In genomic region chr6:111842891-111843290, GRCh38 we compare ENCODE assay signal across 1 cellular context.
TF ChIP-seq lines count a peak whose summit lies in the region.

No MANE protein-coding gene starts in this region.

TF ChIP-seq in WTC11, 78 proteins besides CTCF, POLR2A, EP300 and RAD21 (continued from another document):
- no peak for TF ChIP-seq AFF4 (CRISPR knock-in tag; IDR thresholded peaks at IDR 0.05; ENCODE audit: borderline replicate concordance)
